Comparison of ENCODE assay signal across 8 cellular contexts in the genomic region with DNA sequence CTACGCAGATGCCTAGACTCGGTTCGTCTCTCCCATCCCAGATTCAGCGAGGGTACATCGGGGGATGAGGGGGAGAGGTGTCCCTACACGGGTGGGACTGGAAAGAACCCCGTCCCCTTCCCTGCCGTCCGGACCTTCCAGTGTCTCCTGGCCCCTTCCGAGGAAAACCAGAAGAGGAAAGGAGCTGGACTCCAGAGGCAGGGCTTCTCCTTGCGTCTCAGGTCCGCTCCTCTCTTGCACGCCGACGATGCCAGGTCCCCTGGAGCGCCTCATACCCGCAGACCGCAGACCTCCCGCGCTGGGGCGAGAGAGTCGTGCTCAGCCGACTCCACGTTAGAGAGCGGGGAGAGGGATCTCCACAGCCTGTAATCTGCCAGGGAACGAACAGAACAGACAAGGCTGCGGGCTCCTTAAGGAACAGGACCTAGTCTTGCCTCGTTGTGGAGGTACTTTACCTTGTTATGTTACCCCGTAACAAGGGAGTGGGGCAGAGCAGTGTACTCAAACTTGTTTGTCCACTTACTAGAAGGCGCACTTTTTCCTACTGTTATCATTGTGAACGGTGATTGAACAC. TPM values are rescaled to one million over a fixed set of nuclear protein-coding genes. Genes with fewer than 3 reads are reported as not detected.
A peak's percentile ranks its signal among the peaks of the same experiment; 100 is the strongest.
DNase-seq lines count a peak whose midpoint lies in the region; ATAC-seq and TF ChIP-seq lines count a peak whose summit lies in the region.

No MANE protein-coding gene starts in this region.

- no peaks in the 10 kb centered on the region for H3K9me2 ChIP-seq in OCI-LY1 (ENCODE audit: low read depth, low read length)

- DNase-seq in AG08395 (ENCODE audit: low spot score) (peak; percentile 73), fibroblast of villous mesenchyme (ENCODE audit: low read depth) (peak; percentile 87), omental fat pad (ENCODE audit: low spot score) (peak; percentile 33), ureter (ENCODE audit: low spot score) (peak; percentile 54)
- DNase-seq in activated T-helper 9 cell treated with anti-CD3 and anti-CD28 coated beads, Interleukin-2, amount 50 U/mL, for 16 hours (ENCODE audit: low read depth) = peak; percentile 45

- H3K36me3 ChIP-seq in OCI-LY1 (ENCODE audit: insufficient read depth, low read length) = no peaks in the 10 kb centered on the region

- no peaks in the 10 kb centered on the region for H3K79me2 ChIP-seq in OCI-LY1 (ENCODE audit: insufficient read depth, low read length)

- H3K9ac ChIP-seq in OCI-LY1 (ENCODE audit: low read length) = peak overlapping the region; percentile 63

- H3K4me3 ChIP-seq in OCI-LY1 (ENCODE audit: low read depth, low read length, poor library complexity, severe bottlenecking) (peak overlapping the region; percentile 70), fibroblast of villous mesenchyme (ENCODE audit: low read depth, low read length) (peak overlapping the region; percentile 74)

- no peaks in the 10 kb centered on the region for H4K20me1 ChIP-seq in OCI-LY1 (ENCODE audit: insufficient read depth, low read length)

- H3F3A ChIP-seq in OCI-LY1 (ENCODE audit: insufficient read depth, low read length) = 0 out of 2 replicates have a peak, but pooled peaks cover 7% of the 10 kb centered on the region

- H3K27ac ChIP-seq in OCI-LY1 (ENCODE audit: low read depth, low read length, poor library complexity, severe bottlenecking) = no peak overlapping the region

- H3K9me3 ChIP-seq in OCI-LY1 (ENCODE audit: low read length) = no peaks in the 10 kb centered on the region

- H2AFZ ChIP-seq in OCI-LY1 (ENCODE audit: low read length) = peak overlapping the region; percentile 14

- peaks cover 12% of the 10 kb centered on the region; the same call in 1 of the 2 replicates for H3K27me3 ChIP-seq in OCI-LY1 (ENCODE audit: insufficient read depth, low read length)

- ATAC-seq in GM18868 (IDR thresholded peaks at IDR 0.05; ENCODE audit: unreplicated experiment) (peak; percentile 18), HG03175 (IDR thresholded peaks at IDR 0.05; ENCODE audit: unreplicated experiment) (peak; percentile 22), omental fat pad (ENCODE audit: low FRiP score) (peak; percentile 67)

- TF ChIP-seq CTCF in OCI-LY1 (IDR thresholded peaks at IDR 0.05; ENCODE audit: low read length) = no peak
- TF ChIP-seq CTCF in fibroblast of villous mesenchyme (IDR thresholded peaks at IDR 0.05; ENCODE audit: insufficient read depth, low read depth, low read length) = no peak
- no peak for TF ChIP-seq CTCF in omental fat pad (IDR thresholded peaks at IDR 0.05)

- peaks cover 18% of the 10 kb centered on the region for H3K4me1 ChIP-seq in OCI-LY1 (ENCODE audit: insufficient read depth, low read length, severe bottlenecking)

- H3K4me2 ChIP-seq in OCI-LY1 (ENCODE audit: low read length) = peak overlapping the region; percentile 96

RNA-seq across cellular contexts. Expression of gene IMPDH1, which starts 0.4 kb away (rescaled TPM):
- 54.0 and 60.9 TPM in 2 replicates for total RNA-seq in fibroblast of villous mesenchyme
- total RNA-seq in omental fat pad = 100 to 1,000 TPM in 3 of 4 donors, 10 to 100 TPM in 1; 72.8 to 198 (median 109) TPM
- total RNA-seq in ureter = 40.2 TPM

RNA-seq across cellular contexts. Expression of gene HILPDA, which starts 45.5 kb away (rescaled TPM):
- total RNA-seq in fibroblast of villous mesenchyme (14.7 and 16.4 TPM in 2 replicates), omental fat pad (100 to 1,000 TPM in 1 of 4 donors, 10 to 100 TPM in 3; 25.0 to 122 (median 51.9) TPM), ureter (22.3 TPM)

RNA-seq across cellular contexts. Expression of gene PRRT4, which starts 48.7 kb away (rescaled TPM):
- total RNA-seq in fibroblast of villous mesenchyme = not detected in 2 replicates
- total RNA-seq in omental fat pad = 10 to 100 TPM in 1 of 4 donors, 1 to 10 TPM in 3; 3.5 to 21.1 (median 5.8) TPM
- 0.49 TPM for total RNA-seq in ureter

Comparison
In these comparisons a context has a peak if more than half of its experiments do, and no peak if none do; other contexts are left out.
1. DNase-seq: peak in every context shown above with its lines; median percentile 87 in fibroblast of villous mesenchyme; 73 in AG08395; 54 in ureter; 45 in activated T-helper 9 cell treated with anti-CD3 and anti-CD28 coated beads, Interleukin-2, amount 50 U/mL, for 16 hours; 33 in omental fat pad.